ENCODE assay signal across 1 cellular context in the genomic region with DNA sequence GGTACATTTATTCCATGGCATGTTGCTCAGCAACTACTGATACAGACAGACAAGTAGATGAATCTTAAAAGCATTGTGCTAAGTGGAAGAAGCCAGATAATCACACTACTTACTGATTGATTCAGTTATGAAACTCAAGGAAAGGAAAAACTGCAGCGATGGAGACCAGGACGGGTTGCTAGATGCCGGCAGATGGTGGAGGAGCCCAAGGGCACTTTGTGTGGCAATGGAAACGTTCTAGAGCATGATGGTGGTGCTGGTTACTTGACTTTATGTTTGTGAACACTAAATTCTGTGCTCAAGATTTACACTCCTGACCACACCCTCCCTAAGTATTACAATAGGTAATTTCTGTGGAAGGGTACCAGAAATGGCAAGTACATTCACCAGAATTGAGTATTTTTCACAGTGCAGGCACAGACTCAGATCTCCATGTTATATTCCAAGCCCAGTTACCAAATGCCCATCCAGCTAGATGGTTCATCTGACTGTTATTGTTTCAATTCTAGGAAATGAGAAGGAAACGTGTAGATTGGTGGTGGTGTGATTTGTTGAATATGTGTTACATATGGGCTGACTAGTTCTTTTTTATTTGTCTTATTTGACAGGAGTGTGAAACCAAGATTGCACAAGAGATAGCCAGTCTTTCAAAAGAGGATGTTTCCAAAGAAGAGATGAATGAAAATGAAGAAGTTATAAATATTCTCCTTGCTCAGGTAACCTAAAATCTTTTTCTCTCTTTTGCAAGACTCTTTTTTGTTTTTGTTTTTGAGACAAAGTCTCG.
TF ChIP-seq lines count a peak whose summit lies in the region.

No MANE protein-coding gene starts in this region.

TF ChIP-seq in K562, 482 proteins besides CTCF, POLR2A, EP300 and RAD21 (continued from another document):
- TF ChIP-seq MYNN (IDR thresholded peaks at IDR 0.05) (no peak), MYNN (CRISPR knock-in tag; IDR thresholded peaks at IDR 0.05) (no peak), ZNF444 (CRISPR knock-in tag; IDR thresholded peaks at IDR 0.05) (no peak), MXI1 (IDR thresholded peaks at IDR 0.05; ENCODE audit: low read depth, low read length) (no peak), SIN3A (IDR thresholded peaks at IDR 0.05; ENCODE audit: borderline replicate concordance in 2 of 2, control insufficient read depth in 1 of 2, low read depth in 2 of 2, low read length in 2 of 2) (no peak), POLR3A (IDR thresholded peaks at IDR 0.05; ENCODE audit: borderline replicate concordance, extremely low read depth, insufficient read depth, insufficient read length) (no peak), MYC (IDR thresholded peaks at IDR 0.05; ENCODE audit: low read depth, low read length) (no peak), MYC (CRISPR knock-in tag; IDR thresholded peaks at IDR 0.05; ENCODE audit: borderline replicate concordance, low read depth) (no peak), CEBPG (CRISPR knock-in tag; IDR thresholded peaks at IDR 0.05) (no peak), CEBPG (tag; conservative IDR thresholded peaks at IDR 0.05 in 1 of 2, IDR thresholded peaks at IDR 0.05 in 1 of 2) (peak in 1 of 2 experiments; percentile 31; a peak in 1 of 4 replicates), CEBPB (tag; IDR thresholded peaks at IDR 0.05) (peak; percentile 63; the same call in 1 of the 2 replicates), CBX8 (IDR thresholded peaks at IDR 0.05; ENCODE audit: borderline replicate concordance, extremely low read depth, low read depth, low read length, poor library complexity, severe bottlenecking) (no peak), GATAD2A (IDR thresholded peaks at IDR 0.05) (no peak), HNRNPL (IDR thresholded peaks at IDR 0.05; ENCODE audit: low read depth, low read length) (no peak)
